ENCODE assay signal across 1 cellular context in the genomic region with DNA sequence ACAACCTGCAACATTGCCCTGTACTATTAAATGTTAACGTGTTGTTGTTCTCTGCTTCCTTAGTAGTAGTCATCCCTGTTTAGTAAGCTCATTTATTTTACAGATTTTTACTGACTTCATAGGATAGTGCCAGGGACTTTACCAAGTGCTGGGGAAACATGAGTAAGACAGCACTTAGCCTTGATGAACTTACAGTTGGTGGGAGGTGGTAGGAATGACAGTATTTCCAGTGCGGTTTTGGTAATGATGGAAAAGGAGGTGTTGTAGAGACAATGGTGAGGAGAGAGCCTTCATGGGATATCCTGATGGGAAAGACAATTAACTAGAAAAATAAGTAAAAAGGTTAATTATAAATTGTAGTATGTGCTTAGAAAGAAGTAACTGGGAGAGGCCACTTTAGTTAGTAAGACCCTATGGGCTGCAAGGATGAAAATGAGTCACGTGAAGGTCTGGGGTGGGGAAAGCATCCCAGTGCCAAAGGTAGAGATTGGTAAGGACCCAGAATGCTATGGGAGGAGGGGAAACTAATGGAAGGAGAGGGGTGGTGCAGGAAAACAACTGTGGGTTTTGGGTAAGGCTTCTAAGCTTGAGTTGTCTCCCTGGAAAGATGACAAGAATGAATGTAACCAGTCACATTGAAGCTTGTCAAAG.
TF ChIP-seq lines count a peak whose summit lies in the region.

No MANE protein-coding gene starts in this region.

TF ChIP-seq in HEK293, 187 proteins besides CTCF, POLR2A, EP300 and RAD21 (continued from another document):
- TF ChIP-seq, protein P1, sequence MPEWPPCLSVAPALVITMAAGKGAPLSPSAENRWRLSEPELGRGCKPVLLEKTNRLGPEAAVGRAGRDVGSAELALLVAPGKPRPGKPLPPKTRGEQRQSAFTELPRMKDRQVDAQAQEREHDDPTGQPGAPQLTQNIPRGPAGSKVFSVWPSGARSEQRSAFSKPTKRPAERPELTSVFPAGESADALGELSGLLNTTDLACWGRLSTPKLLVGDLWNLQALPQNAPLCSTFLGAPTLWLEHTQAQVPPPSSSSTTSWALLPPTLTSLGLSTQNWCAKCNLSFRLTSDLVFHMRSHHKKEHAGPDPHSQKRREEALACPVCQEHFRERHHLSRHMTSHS (tag by site-specific recombination; IDR thresholded peaks at IDR 0.05) = no peak
- TF ChIP-seq ZNF341 (tag by site-specific recombination; IDR thresholded peaks at IDR 0.05; ENCODE audit: low read depth) = 0 out of 2 replicates have a peak, but pooled peaks have one; percentile 26
- TF ChIP-seq ZBTB17 (tag by site-specific recombination; IDR thresholded peaks at IDR 0.05) = peak; percentile 66; the same call in 1 of the 2 replicates
- peak; percentile 10; the same call in 1 of the 2 replicates for TF ChIP-seq ZNF184 (tag by site-specific recombination; IDR thresholded peaks at IDR 0.05)
- no peak for TF ChIP-seq ZNF677 (tag by site-specific recombination; IDR thresholded peaks at IDR 0.05)
- no peak for TF ChIP-seq ZNF394 (tag by site-specific recombination; IDR thresholded peaks at IDR 0.05; ENCODE audit: borderline replicate concordance)
- 0 out of 2 replicates have a peak, but pooled peaks have one; percentile 9 for TF ChIP-seq SP3 (tag by site-specific recombination; IDR thresholded peaks at IDR 0.05)
- TF ChIP-seq, protein P2, sequence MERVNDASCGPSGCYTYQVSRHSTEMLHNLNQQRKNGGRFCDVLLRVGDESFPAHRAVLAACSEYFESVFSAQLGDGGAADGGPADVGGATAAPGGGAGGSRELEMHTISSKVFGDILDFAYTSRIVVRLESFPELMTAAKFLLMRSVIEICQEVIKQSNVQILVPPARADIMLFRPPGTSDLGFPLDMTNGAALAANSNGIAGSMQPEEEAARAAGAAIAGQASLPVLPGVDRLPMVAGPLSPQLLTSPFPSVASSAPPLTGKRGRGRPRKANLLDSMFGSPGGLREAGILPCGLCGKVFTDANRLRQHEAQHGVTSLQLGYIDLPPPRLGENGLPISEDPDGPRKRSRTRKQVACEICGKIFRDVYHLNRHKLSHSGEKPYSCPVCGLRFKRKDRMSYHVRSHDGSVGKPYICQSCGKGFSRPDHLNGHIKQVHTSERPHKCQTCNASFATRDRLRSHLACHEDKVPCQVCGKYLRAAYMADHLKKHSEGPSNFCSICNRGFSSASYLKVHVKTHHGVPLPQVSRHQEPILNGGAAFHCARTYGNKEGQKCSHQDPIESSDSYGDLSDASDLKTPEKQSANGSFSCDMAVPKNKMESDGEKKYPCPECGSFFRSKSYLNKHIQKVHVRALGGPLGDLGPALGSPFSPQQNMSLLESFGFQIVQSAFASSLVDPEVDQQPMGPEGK (tag by site-specific recombination; IDR thresholded peaks at IDR 0.05) = no peak
- peak; percentile 57 for TF ChIP-seq ZNF366 (tag by site-specific recombination; conservative IDR thresholded peaks at IDR 0.05)
- TF ChIP-seq ZNF626 (tag by site-specific recombination; IDR thresholded peaks at IDR 0.05) = no peak
- TF ChIP-seq, protein P3, sequence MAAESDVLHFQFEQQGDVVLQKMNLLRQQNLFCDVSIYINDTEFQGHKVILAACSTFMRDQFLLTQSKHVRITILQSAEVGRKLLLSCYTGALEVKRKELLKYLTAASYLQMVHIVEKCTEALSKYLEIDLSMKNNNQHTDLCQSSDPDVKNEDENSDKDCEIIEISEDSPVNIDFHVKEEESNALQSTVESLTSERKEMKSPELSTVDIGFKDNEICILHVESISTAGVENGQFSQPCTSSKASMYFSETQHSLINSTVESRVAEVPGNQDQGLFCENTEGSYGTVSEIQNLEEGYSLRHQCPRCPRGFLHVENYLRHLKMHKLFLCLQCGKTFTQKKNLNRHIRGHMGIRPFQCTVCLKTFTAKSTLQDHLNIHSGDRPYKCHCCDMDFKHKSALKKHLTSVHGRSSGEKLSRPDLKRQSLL (tag by site-specific recombination; IDR thresholded peaks at IDR 0.05) = no peak
- no peak for TF ChIP-seq KLF8 (tag by site-specific recombination; IDR thresholded peaks at IDR 0.05)
- TF ChIP-seq KLF1 (tag by site-specific recombination; IDR thresholded peaks at IDR 0.05) = peak; percentile 9; the same call in 1 of the 2 replicates
- no peak for TF ChIP-seq ZSCAN30 (tag by site-specific recombination; IDR thresholded peaks at IDR 0.05)
- no peak for TF ChIP-seq ZNF132 (tag by site-specific recombination; IDR thresholded peaks at IDR 0.05; ENCODE audit: borderline replicate concordance)
- TF ChIP-seq, protein P4, sequence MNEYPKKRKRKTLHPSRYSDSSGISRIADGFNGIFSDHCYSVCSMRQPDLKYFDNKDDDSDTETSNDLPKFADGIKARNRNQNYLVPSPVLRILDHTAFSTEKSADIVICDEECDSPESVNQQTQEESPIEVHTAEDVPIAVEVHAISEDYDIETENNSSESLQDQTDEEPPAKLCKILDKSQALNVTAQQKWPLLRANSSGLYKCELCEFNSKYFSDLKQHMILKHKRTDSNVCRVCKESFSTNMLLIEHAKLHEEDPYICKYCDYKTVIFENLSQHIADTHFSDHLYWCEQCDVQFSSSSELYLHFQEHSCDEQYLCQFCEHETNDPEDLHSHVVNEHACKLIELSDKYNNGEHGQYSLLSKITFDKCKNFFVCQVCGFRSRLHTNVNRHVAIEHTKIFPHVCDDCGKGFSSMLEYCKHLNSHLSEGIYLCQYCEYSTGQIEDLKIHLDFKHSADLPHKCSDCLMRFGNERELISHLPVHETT (tag by site-specific recombination; IDR thresholded peaks at IDR 0.05) = no peak
- TF ChIP-seq GLIS2 (tag by site-specific recombination; IDR thresholded peaks at IDR 0.05) = no peak
- no peak for TF ChIP-seq ZNF791 (tag by site-specific recombination; IDR thresholded peaks at IDR 0.05)
- peak; percentile 10; the same call in 1 of the 2 replicates for TF ChIP-seq SP2 (tag by site-specific recombination; IDR thresholded peaks at IDR 0.05)
- TF ChIP-seq, protein P5, sequence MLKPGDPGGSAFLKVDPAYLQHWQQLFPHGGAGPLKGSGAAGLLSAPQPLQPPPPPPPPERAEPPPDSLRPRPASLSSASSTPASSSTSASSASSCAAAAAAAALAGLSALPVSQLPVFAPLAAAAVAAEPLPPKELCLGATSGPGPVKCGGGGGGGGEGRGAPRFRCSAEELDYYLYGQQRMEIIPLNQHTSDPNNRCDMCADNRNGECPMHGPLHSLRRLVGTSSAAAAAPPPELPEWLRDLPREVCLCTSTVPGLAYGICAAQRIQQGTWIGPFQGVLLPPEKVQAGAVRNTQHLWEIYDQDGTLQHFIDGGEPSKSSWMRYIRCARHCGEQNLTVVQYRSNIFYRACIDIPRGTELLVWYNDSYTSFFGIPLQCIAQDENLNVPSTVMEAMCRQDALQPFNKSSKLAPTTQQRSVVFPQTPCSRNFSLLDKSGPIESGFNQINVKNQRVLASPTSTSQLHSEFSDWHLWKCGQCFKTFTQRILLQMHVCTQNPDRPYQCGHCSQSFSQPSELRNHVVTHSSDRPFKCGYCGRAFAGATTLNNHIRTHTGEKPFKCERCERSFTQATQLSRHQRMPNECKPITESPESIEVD (tag by site-specific recombination; IDR thresholded peaks at IDR 0.05) = no peak
- TF ChIP-seq ZBTB8A (tag by site-specific recombination; IDR thresholded peaks at IDR 0.05) = no peak
- TF ChIP-seq, protein P6, sequence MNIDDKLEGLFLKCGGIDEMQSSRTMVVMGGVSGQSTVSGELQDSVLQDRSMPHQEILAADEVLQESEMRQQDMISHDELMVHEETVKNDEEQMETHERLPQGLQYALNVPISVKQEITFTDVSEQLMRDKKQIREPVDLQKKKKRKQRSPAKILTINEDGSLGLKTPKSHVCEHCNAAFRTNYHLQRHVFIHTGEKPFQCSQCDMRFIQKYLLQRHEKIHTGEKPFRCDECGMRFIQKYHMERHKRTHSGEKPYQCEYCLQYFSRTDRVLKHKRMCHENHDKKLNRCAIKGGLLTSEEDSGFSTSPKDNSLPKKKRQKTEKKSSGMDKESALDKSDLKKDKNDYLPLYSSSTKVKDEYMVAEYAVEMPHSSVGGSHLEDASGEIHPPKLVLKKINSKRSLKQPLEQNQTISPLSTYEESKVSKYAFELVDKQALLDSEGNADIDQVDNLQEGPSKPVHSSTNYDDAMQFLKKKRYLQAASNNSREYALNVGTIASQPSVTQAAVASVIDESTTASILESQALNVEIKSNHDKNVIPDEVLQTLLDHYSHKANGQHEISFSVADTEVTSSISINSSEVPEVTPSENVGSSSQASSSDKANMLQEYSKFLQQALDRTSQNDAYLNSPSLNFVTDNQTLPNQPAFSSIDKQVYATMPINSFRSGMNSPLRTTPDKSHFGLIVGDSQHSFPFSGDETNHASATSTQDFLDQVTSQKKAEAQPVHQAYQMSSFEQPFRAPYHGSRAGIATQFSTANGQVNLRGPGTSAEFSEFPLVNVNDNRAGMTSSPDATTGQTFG (tag by site-specific recombination; IDR thresholded peaks at IDR 0.05; ENCODE audit: borderline replicate concordance) = no peak
- no peak for TF ChIP-seq ZNF555 (tag by site-specific recombination; conservative IDR thresholded peaks at IDR 0.05)
- no peak for TF ChIP-seq ZFP69B (tag by site-specific recombination; IDR thresholded peaks at IDR 0.05)
- TF ChIP-seq ZFHX2 (tag by site-specific recombination; conservative IDR thresholded peaks at IDR 0.05) = 0 out of 2 replicates have a peak, but pooled peaks have one; percentile 29
- no peak for TF ChIP-seq SALL2 (tag by site-specific recombination; IDR thresholded peaks at IDR 0.05; ENCODE audit: borderline replicate concordance)
- TF ChIP-seq ZNF560 (tag by site-specific recombination; IDR thresholded peaks at IDR 0.05; ENCODE audit: borderline replicate concordance) = no peak
- TF ChIP-seq ZNF48 (tag by site-specific recombination; IDR thresholded peaks at IDR 0.05) = no peak
- no peak for TF ChIP-seq ZXDB (tag by site-specific recombination; IDR thresholded peaks at IDR 0.05)
- TF ChIP-seq, protein P7, sequence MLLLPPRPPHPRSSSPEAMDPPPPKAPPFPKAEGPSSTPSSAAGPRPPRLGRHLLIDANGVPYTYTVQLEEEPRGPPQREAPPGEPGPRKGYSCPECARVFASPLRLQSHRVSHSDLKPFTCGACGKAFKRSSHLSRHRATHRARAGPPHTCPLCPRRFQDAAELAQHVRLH (tag by site-specific recombination; IDR thresholded peaks at IDR 0.05) = 0 out of 2 replicates have a peak, but pooled peaks have one; percentile 13
- peak; percentile 28; the same call in 1 of the 2 replicates for TF ChIP-seq ZNF76 (tag by site-specific recombination; IDR thresholded peaks at IDR 0.05; ENCODE audit: borderline replicate concordance, low read depth)
